Comparison of ENCODE assay signal across 7 cellular contexts in the genomic region with DNA sequence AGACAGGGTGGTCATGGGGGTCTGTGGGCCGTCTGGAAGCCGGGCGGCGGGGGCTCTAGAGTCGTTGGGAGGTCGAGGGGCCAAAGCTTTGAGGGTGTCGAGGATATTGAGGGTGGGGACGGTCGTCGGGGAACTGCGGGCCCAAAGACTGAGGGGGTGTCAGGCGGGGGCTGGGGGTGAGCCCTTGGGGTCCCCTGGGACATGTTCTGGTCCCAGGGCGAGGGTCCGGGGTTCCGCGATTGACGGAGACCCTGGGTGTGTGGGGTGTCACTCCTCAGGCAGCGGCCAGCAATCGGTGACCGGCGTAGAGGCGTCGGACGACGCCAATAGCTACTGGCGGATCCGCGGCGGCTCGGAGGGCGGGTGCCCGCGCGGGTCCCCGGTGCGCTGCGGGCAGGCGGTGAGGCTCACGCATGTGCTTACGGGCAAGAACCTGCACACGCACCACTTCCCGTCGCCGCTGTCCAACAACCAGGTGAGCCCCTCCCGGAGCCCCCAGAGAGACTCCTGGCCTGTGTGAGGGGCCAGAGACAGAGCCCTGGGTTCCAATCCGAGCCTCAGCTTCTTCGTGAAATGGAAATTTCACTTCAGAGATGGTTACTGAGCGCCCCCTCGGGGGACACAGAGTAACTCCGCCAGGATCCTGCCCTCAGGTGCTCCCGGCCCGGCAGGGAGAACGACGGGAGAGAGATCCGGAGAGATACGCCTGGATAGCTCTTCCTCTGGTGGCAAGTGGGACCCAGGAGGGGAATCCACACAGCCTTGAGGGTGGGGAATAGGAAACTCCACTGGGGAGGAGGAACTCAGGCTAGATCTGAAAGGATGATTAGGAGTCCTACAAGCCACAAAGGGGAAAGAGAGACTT. TPM values are rescaled to one million over a fixed set of nuclear protein-coding genes. Genes with fewer than 3 reads are reported as not detected.
A peak's percentile ranks its signal among the peaks of the same experiment; 100 is the strongest.
DNase-seq lines count a peak whose midpoint lies in the region; ATAC-seq, FAIRE-seq and TF ChIP-seq lines count a peak whose summit lies in the region.

No MANE protein-coding gene starts in this region.

- peak; percentile 71 for TF ChIP-seq CTCF in GM12865 (IDR thresholded peaks at IDR 0.05; ENCODE audit: insufficient read depth, low read depth, low read length, missing control alignments)

- peak overlapping the region; percentile 97 for H3K4me3 ChIP-seq in GM12865 (ENCODE audit: low read depth, low read length)
- peak overlapping the region; percentile 77 for H3K4me3 ChIP-seq in iPS-20b (ENCODE audit: low read length)
- H3K4me3 ChIP-seq in small intestine (ENCODE audit: low read depth in 1 of 2, low read length in 2 of 2), result peak overlapping the region; percentile 73 to 80

- no peaks in the 10 kb centered on the region for H3K9me3 ChIP-seq in iPS-20b (ENCODE audit: insufficient read depth, low read depth, low read length)
- no peaks in the 10 kb centered on the region for H3K9me3 ChIP-seq in small intestine (ENCODE audit: control insufficient read depth, low read depth)

- H3K27ac ChIP-seq in iPS-20b (ENCODE audit: low read length) (no peak overlapping the region), small intestine (ENCODE audit: low read depth in 1 of 2, low read length in 1 of 2) (peak overlapping the region; percentile 75 to 84)

- H3K4me1 ChIP-seq in iPS-20b (ENCODE audit: insufficient read depth, low read length) (peaks cover 5% of the 10 kb centered on the region; the same call in 1 of the 2 replicates), small intestine (ENCODE audit: control insufficient read depth in 2 of 2, insufficient read depth in 1 of 2, low read depth in 1 of 2, low read length in 1 of 2) (peaks cover 0 to 6% of the 10 kb centered on the region in 2 donors)

- peaks cover 17% of the 10 kb centered on the region for H3K27me3 ChIP-seq in iPS-20b (ENCODE audit: insufficient read depth, low read length)
- H3K27me3 ChIP-seq in small intestine (ENCODE audit: control insufficient read depth in 2 of 2, insufficient read depth in 2 of 2, low read length in 2 of 2), result no peaks in the 10 kb centered on the region

- no peak for FAIRE-seq in small intestine (lab: Jason Lieb, UNC)

- H3K36me3 ChIP-seq in iPS-20b (ENCODE audit: insufficient read depth, low read depth, low read length) (peaks cover 8% of the 10 kb centered on the region), small intestine (ENCODE audit: control insufficient read depth in 2 of 2, insufficient read depth in 2 of 2, low read length in 2 of 2) (no peaks in the 10 kb centered on the region)

- no peak for ATAC-seq in GM19452 (IDR thresholded peaks at IDR 0.05; ENCODE audit: unreplicated experiment)

- peak overlapping the region; percentile 67; the same call in 1 of the 2 replicates for H3K9ac ChIP-seq in iPS-20b (ENCODE audit: low read depth, low read length)

- WGBS in small intestine, 3 donors, result 0 to 1% (median 1%) methylated on average over 37 to 56 of the region's 56 CpGs

- DNase-seq in GM12865 (ENCODE audit: low read depth) (peak; percentile 77), LoVo (ENCODE audit: low spot score) (peak; percentile 66), SW 1271 (lab: John Stamatoyannopoulos, UW) (peak; percentile 49), astrocyte of the hippocampus (ENCODE audit: low read depth, low spot score) (peak; percentile 74), small intestine (peak; percentile 72)

RNA-seq across cellular contexts. Expression of gene SDF2L1, which starts 0.7 kb away (rescaled TPM):
- 100 to 1,000 TPM in 1 of 3 donors, 10 to 100 TPM in 2; 25.9 to 125 (median 59.2) TPM for polyA plus RNA-seq in small intestine

RNA-seq across cellular contexts. Expression of gene CCDC116, which starts 10.3 kb away (rescaled TPM):
- under 1 TPM; 0.22 to 0.40 (median 0.27) TPM for polyA plus RNA-seq in small intestine

RNA-seq across cellular contexts. Expression of gene YDJC, which starts 13.0 kb away (rescaled TPM):
- polyA plus RNA-seq in small intestine, result 10 to 100 TPM; 38.8 to 46.7 (median 45.6) TPM

RNA-seq across cellular contexts. Expression of gene PPIL2, which starts 23.0 kb away (rescaled TPM):
- 10 to 100 TPM; 24.9 to 35.2 (median 29.7) TPM for polyA plus RNA-seq in small intestine
